ENCODE assay signal across 22 cellular contexts in genomic region chr7:132141109-132141508, GRCh38.
DNase-seq lines count a peak whose midpoint lies in the region; ATAC-seq and TF ChIP-seq lines count a peak whose summit lies in the region.
"Had no signal": no experiment of that assay in that cellular context is flagged by ENCODE, and none has a peak within 500 bp of the region (broad histone marks: within the 10 kb centered on the region; RNA-seq: fewer than 3 reads in every experiment).

No MANE protein-coding gene starts in this region.

- no peaks in the 10 kb centered on the region for H3K9me3 ChIP-seq in sigmoid colon
- H3K9me3 ChIP-seq: lower lobe of right lung had no signal

- peak overlapping the region; percentile 46 to 94 (median 79) for H3K27ac Mint-ChIP-seq in brain
- no peak overlapping the region for H3K27ac Mint-ChIP-seq in effector memory CD8-positive, alpha-beta T cell
- H3K27ac Mint-ChIP-seq: activated CD8-positive, alpha-beta T cell treated with anti-CD3 and anti-CD28 coated beads for 36 hours; activated naive CD4-positive, alpha-beta T cell treated with anti-CD3 and anti-CD28 coated beads for 36 hours; activated T-cell treated with anti-CD3 and anti-CD28 coated beads, Interleukin-2, amount 50 U/mL, for 24 hours; dendritic cell treated with granulocyte-macrophage colony-stimulating factor and Interleukin-4, amounts not matched to agents 40 ng/mL and 50 ng/mL, for 4 days; stimulated activated naive CD8-positive, alpha-beta T cell treated with anti-CD3 and anti-CD28 coated beads, Interleukin-15, amount 100 ng/mL, for 72 hours; T-helper 2 cell treated with Interferon-gamma antibody and Interleukin-4, amounts not matched to agents 5 μg/mL and 100 μg/mL, for 36 hours had no signal

- peaks cover 38% of the 10 kb centered on the region for H3K36me3 Mint-ChIP-seq in brain
- no peaks in the 10 kb centered on the region for H3K36me3 Mint-ChIP-seq in effector memory CD8-positive, alpha-beta T cell (ENCODE audit: insufficient read depth)
- H3K36me3 Mint-ChIP-seq: CD4-positive, CD25-positive, alpha-beta regulatory T cell had no signal

- no peak for TF ChIP-seq CTCF in brain (conservative IDR thresholded peaks at IDR 0.05)
- no peak for TF ChIP-seq CTCF in foreskin fibroblast (IDR thresholded peaks at IDR 0.05; ENCODE audit: low read depth, low read length)
- no peak for TF ChIP-seq CTCF in sigmoid colon (IDR thresholded peaks at IDR 0.05)

- peaks cover 0 to 14% (median 0%) of the 10 kb centered on the region in 4 donors for H3K4me1 ChIP-seq in sigmoid colon
- H3K4me1 ChIP-seq: lower lobe of right lung had no signal

- H3K4me1 Mint-ChIP-seq in brain = peaks cover 56% of the 10 kb centered on the region
- no peaks in the 10 kb centered on the region for H3K4me1 Mint-ChIP-seq in effector memory CD8-positive, alpha-beta T cell (ENCODE audit: low read depth in 2 of 2)
- H3K4me1 Mint-ChIP-seq: CD4-positive, CD25-positive, alpha-beta regulatory T cell; stimulated activated naive CD8-positive, alpha-beta T cell treated with anti-CD3 and anti-CD28 coated beads, Interleukin-15, amount 100 ng/mL, for 72 hours had no signal

- intact Hi-C loops in left cardiac atrium (cut with DNase I) (no loop called here), Right ventricle myocardium inferior (cut with DNase I) (no loop called here), sigmoid colon (cut with DNase I) (no loop called here)

- no peaks in the 10 kb centered on the region for H3K27me3 ChIP-seq in sigmoid colon

- no peak for TF ChIP-seq EP300 in sigmoid colon (IDR thresholded peaks at IDR 0.05)

- no peaks in the 10 kb centered on the region for H3K36me3 ChIP-seq in sigmoid colon
- H3K36me3 ChIP-seq: lower lobe of right lung had no signal

- ATAC-seq in left cardiac atrium = peak; percentile 60 to 67
- no peak for ATAC-seq in Right ventricle myocardium inferior
- ATAC-seq in effector memory CD8-positive, alpha-beta T cell (replicated peaks) = no peak
- ATAC-seq: activated CD8-positive, alpha-beta T cell treated with anti-CD3 and anti-CD28 coated beads for 36 hours; lower lobe of right lung; stimulated activated naive CD8-positive, alpha-beta T cell treated with anti-CD3 and anti-CD28 coated beads, Interleukin-15, amount 100 ng/mL, for 72 hours had no signal

- no peak overlapping the region for H3K4me3 ChIP-seq in foreskin fibroblast (ENCODE audit: low read depth in 1 of 2, low read length in 2 of 2)
- no peak overlapping the region for H3K4me3 ChIP-seq in sigmoid colon
- H3K4me3 ChIP-seq: lower lobe of right lung had no signal

- no peak for TF ChIP-seq POLR2A in sigmoid colon (IDR thresholded peaks at IDR 0.05)

- peak overlapping the region in 1 of 4 donors; percentile 14 for H3K27ac ChIP-seq in sigmoid colon
- H3K27ac ChIP-seq: lower lobe of right lung had no signal

- peak overlapping the region in 1 of 5 experiments; percentile 19 for H3K4me3 Mint-ChIP-seq in brain
- no peak overlapping the region for H3K4me3 Mint-ChIP-seq in effector memory CD8-positive, alpha-beta T cell
- H3K4me3 Mint-ChIP-seq: activated CD8-positive, alpha-beta T cell treated with anti-CD3 and anti-CD28 coated beads for 36 hours; activated naive CD4-positive, alpha-beta T cell treated with anti-CD3 and anti-CD28 coated beads for 36 hours; activated T-cell treated with anti-CD3 and anti-CD28 coated beads, Interleukin-2, amount 50 U/mL, for 24 hours; CD4-positive, CD25-positive, alpha-beta regulatory T cell; dendritic cell treated with granulocyte-macrophage colony-stimulating factor and Interleukin-4, amounts not matched to agents 40 ng/mL and 50 ng/mL, for 4 days; stimulated activated naive CD8-positive, alpha-beta T cell treated with anti-CD3 and anti-CD28 coated beads, Interleukin-15, amount 100 ng/mL, for 72 hours; T-helper 2 cell treated with Interferon-gamma antibody and Interleukin-4, amounts not matched to agents 5 μg/mL and 100 μg/mL, for 36 hours had no signal

- DNase-seq in left cardiac atrium (no peak), Right ventricle myocardium inferior (ENCODE audit: missing footprints) (no peak), foreskin fibroblast (peak; percentile 31 to 33), DMS153 treated with DMSO at 0.1 percent for 48 hours (lab: John Stamatoyannopoulos, UW; ENCODE audit: unreplicated experiment) (no peak), sigmoid colon (no peak), iPS-NIHi11 (ENCODE audit: low spot score) (no peak)
- no peak for DNase-seq in effector memory CD8-positive, alpha-beta T cell
- DNase-seq: activated CD8-positive, alpha-beta T cell treated with anti-CD3 and anti-CD28 coated beads for 36 hours; activated naive CD4-positive, alpha-beta T cell treated with anti-CD3 and anti-CD28 coated beads for 36 hours; activated T-cell treated with anti-CD3 and anti-CD28 coated beads, Interleukin-2, amount 50 U/mL, for 24 hours; CD4-positive, CD25-positive, alpha-beta regulatory T cell; DMS153; erythroblast; glutamatergic neuron; IMR-90; lower lobe of right lung; MM.1S; NCI-H1694 treated with DMSO at 0.1 percent for 48 hours; stimulated activated naive CD8-positive, alpha-beta T cell treated with anti-CD3 and anti-CD28 coated beads, Interleukin-15, amount 100 ng/mL, for 72 hours had no signal

- 84 to 87% methylated on average over 3 of the region's 3 CpGs for WGBS in sigmoid colon, 2 donors

- peaks cover 4% of the 10 kb centered on the region for H3K27me3 Mint-ChIP-seq in brain
- H3K27me3 Mint-ChIP-seq in effector memory CD8-positive, alpha-beta T cell = peaks cover 16 to 54% of the 10 kb centered on the region in 2 donors
- H3K27me3 Mint-ChIP-seq: activated CD8-positive, alpha-beta T cell treated with anti-CD3 and anti-CD28 coated beads for 36 hours; activated T-cell treated with anti-CD3 and anti-CD28 coated beads, Interleukin-2, amount 50 U/mL, for 24 hours; CD4-positive, CD25-positive, alpha-beta regulatory T cell; dendritic cell treated with granulocyte-macrophage colony-stimulating factor and Interleukin-4, amounts not matched to agents 40 ng/mL and 50 ng/mL, for 4 days; stimulated activated naive CD8-positive, alpha-beta T cell treated with anti-CD3 and anti-CD28 coated beads, Interleukin-15, amount 100 ng/mL, for 72 hours had no signal

- no peaks in the 10 kb centered on the region for H3K9me3 Mint-ChIP-seq in brain
- no peaks in the 10 kb centered on the region for H3K9me3 Mint-ChIP-seq in effector memory CD8-positive, alpha-beta T cell
- H3K9me3 Mint-ChIP-seq: activated CD8-positive, alpha-beta T cell treated with anti-CD3 and anti-CD28 coated beads for 36 hours; activated naive CD4-positive, alpha-beta T cell treated with anti-CD3 and anti-CD28 coated beads for 36 hours; activated T-cell treated with anti-CD3 and anti-CD28 coated beads, Interleukin-2, amount 50 U/mL, for 24 hours; dendritic cell treated with granulocyte-macrophage colony-stimulating factor and Interleukin-4, amounts not matched to agents 40 ng/mL and 50 ng/mL, for 4 days; stimulated activated naive CD8-positive, alpha-beta T cell treated with anti-CD3 and anti-CD28 coated beads, Interleukin-15, amount 100 ng/mL, for 72 hours; T-helper 2 cell treated with Interferon-gamma antibody and Interleukin-4, amounts not matched to agents 5 μg/mL and 100 μg/mL, for 36 hours had no signal

Comparison
In these comparisons a context has a peak if more than half of its experiments do, and no peak if none do; other contexts are left out.
1. ATAC-seq: peak in left cardiac atrium (2 of 2); none in Right ventricle myocardium inferior (single experiment) and effector memory CD8-positive, alpha-beta T cell (single experiment).
2. DNase-seq: peak in foreskin fibroblast (2 of 2); none in left cardiac atrium (single experiment), Right ventricle myocardium inferior (single experiment), effector memory CD8-positive, alpha-beta T cell (0 of 3), DMS153 treated with DMSO at 0.1 percent for 48 hours (single experiment), sigmoid colon (single experiment) and iPS-NIHi11 (single experiment).
3. H3K27ac Mint-ChIP-seq: peak in brain (5 of 5); none in effector memory CD8-positive, alpha-beta T cell (0 of 2).